ENCODE assay signal across 8 cellular contexts in genomic region chr9:136093995-136094881, GRCh38. TPM values are rescaled to one million over a fixed set of nuclear protein-coding genes. Genes with fewer than 3 reads are reported as not detected.
DNase-seq lines count a peak whose midpoint lies in the region; ATAC-seq and TF ChIP-seq lines count a peak whose summit lies in the region.

No MANE protein-coding gene starts in this region.

- H3K27me3 ChIP-seq in esophagus squamous epithelium (peaks cover 0 to 14% (median 0%) of the 10 kb centered on the region in 4 donors), thymus (ENCODE audit: control insufficient read depth, insufficient read depth) (peaks cover 57% of the 10 kb centered on the region)

- peak; percentile 76 for DNase-seq in CD14-positive monocyte (ENCODE audit: low spot score)
- peak; percentile 72 for DNase-seq in NCI-H226
- DNase-seq in activated T-helper 1 cell treated with anti-CD3 and anti-CD28 coated beads, Interleukin-12 subunit alpha, Interleukin-12 subunit beta, Interleukin-2, Interleukin-4 antibody, amounts not matched to agents 30 ng/mL and 10 ng/mL and 1 ng/mL, durations not matched to agents 14 hours and 24 hours and 36 hours (ENCODE audit: low spot score) = no peak
- DNase-seq in esophagus squamous epithelium (lab: John Stamatoyannopoulos, UW) = no peak
- no peak for DNase-seq in naive B cell
- no peak for DNase-seq in occipital lobe (lab: John Stamatoyannopoulos, UW)

- H3K9me3 ChIP-seq in esophagus squamous epithelium (no peaks in the 10 kb centered on the region), thymus (ENCODE audit: control insufficient read depth) (no peaks in the 10 kb centered on the region)

- peak; percentile 52 to 55 for ATAC-seq in naive B cell (ENCODE audit: low read depth in 2 of 2)
- no peak for ATAC-seq in GM21390 (IDR thresholded peaks at IDR 0.05; ENCODE audit: unreplicated experiment)

- H3K36me3 Mint-ChIP-seq in CD14-positive monocyte (peaks cover 11 to 20% of the 10 kb centered on the region in 2 donors), naive B cell (no peaks in the 10 kb centered on the region)
- H3K36me3 Mint-ChIP-seq in activated T-helper 1 cell treated with anti-CD3 and anti-CD28 coated beads, Interleukin-12 subunit alpha, Interleukin-12 subunit beta, Interleukin-2, Interleukin-4 antibody, amounts not matched to agents 30 ng/mL and 10 ng/mL and 1 ng/mL, durations not matched to agents 14 hours and 24 hours and 36 hours (ENCODE audit: low read depth) = no peaks in the 10 kb centered on the region

- H3K9me3 Mint-ChIP-seq in CD14-positive monocyte (peaks cover 0 to 3% (median 0%) of the 10 kb centered on the region in 7 donors), naive B cell (no peaks in the 10 kb centered on the region)
- no peaks in the 10 kb centered on the region for H3K9me3 Mint-ChIP-seq in activated T-helper 1 cell treated with anti-CD3 and anti-CD28 coated beads, Interleukin-12 subunit alpha, Interleukin-12 subunit beta, Interleukin-2, Interleukin-4 antibody, amounts not matched to agents 30 ng/mL and 10 ng/mL and 1 ng/mL, durations not matched to agents 14 hours and 24 hours and 36 hours

- WGBS in esophagus squamous epithelium, 2 donors = 13 to 50% methylated on average over 4 to 5 of the region's 74 CpGs
- WGBS in thymus = 15% methylated on average over 74 of the region's 74 CpGs

- H3K4me3 Mint-ChIP-seq in CD14-positive monocyte (peak overlapping the region; percentile 84 to 85), naive B cell (peak overlapping the region in 7 of 8 donors; percentile 45 to 86 (median 67))
- peak overlapping the region; percentile 75 for H3K4me3 Mint-ChIP-seq in activated T-helper 1 cell treated with anti-CD3 and anti-CD28 coated beads, Interleukin-12 subunit alpha, Interleukin-12 subunit beta, Interleukin-2, Interleukin-4 antibody, amounts not matched to agents 30 ng/mL and 10 ng/mL and 1 ng/mL, durations not matched to agents 14 hours and 24 hours and 36 hours

- peak in 1 of 4 donors; percentile 31 for TF ChIP-seq POLR2A in esophagus squamous epithelium (IDR thresholded peaks at IDR 0.05)

- TF ChIP-seq CTCF in CD14-positive monocyte (IDR thresholded peaks at IDR 0.05) (no peak), esophagus squamous epithelium (IDR thresholded peaks at IDR 0.05) (no peak)

- intact Hi-C loops in CD14-positive monocyte (cut with micrococcal nuclease) = loop anchor here (2.0 to 5.0 kb wide), 2 partner anchors 15 to 47 kb away; no protein-coding TSS in a partner anchor
- intact Hi-C loops in activated T-helper 1 cell treated with anti-CD3 and anti-CD28 coated beads, Interleukin-12 subunit alpha, Interleukin-12 subunit beta, Interleukin-2, Interleukin-4 antibody, amounts not matched to agents 30 ng/mL and 10 ng/mL and 1 ng/mL, durations not matched to agents 14 hours and 24 hours and 36 hours (cut with micrococcal nuclease) = loop anchor here (2.0 kb wide), 2 partner anchors 15 to 25 kb away; partner anchors contain the start of gene TMEM250
- intact Hi-C loops in esophagus squamous epithelium (cut with DNase I) = no loop called here

- H3K4me1 Mint-ChIP-seq in CD14-positive monocyte (peaks cover 59% of the 10 kb centered on the region), naive B cell (peaks cover 5 to 16% (median 5%) of the 10 kb centered on the region in 3 donors)
- no peaks in the 10 kb centered on the region for H3K4me1 Mint-ChIP-seq in activated T-helper 1 cell treated with anti-CD3 and anti-CD28 coated beads, Interleukin-12 subunit alpha, Interleukin-12 subunit beta, Interleukin-2, Interleukin-4 antibody, amounts not matched to agents 30 ng/mL and 10 ng/mL and 1 ng/mL, durations not matched to agents 14 hours and 24 hours and 36 hours (ENCODE audit: low read depth)

- H3K4me3 ChIP-seq in esophagus squamous epithelium = peak overlapping the region; percentile 70 to 97 (median 88)
- peak overlapping the region; percentile 51 for H3K4me3 ChIP-seq in thymus (ENCODE audit: low read length)

- H3K36me3 ChIP-seq in esophagus squamous epithelium (no peaks in the 10 kb centered on the region), thymus (ENCODE audit: control insufficient read depth, insufficient read depth) (no peaks in the 10 kb centered on the region)

- peaks cover 9 to 15% (median 10%) of the 10 kb centered on the region in 3 donors for H3K27me3 Mint-ChIP-seq in CD14-positive monocyte (ENCODE audit: low read depth in 3 of 3)
- peaks cover 8% of the 10 kb centered on the region for H3K27me3 Mint-ChIP-seq in activated T-helper 1 cell treated with anti-CD3 and anti-CD28 coated beads, Interleukin-12 subunit alpha, Interleukin-12 subunit beta, Interleukin-2, Interleukin-4 antibody, amounts not matched to agents 30 ng/mL and 10 ng/mL and 1 ng/mL, durations not matched to agents 14 hours and 24 hours and 36 hours (ENCODE audit: insufficient read depth)
- H3K27me3 Mint-ChIP-seq in naive B cell = peaks cover 9 to 59% (median 50%) of the 10 kb centered on the region in 3 donors

- H3K27ac Mint-ChIP-seq in CD14-positive monocyte (peak overlapping the region in 6 of 7 donors; percentile 68 to 90 (median 78)), naive B cell (no peak overlapping the region)
- H3K27ac Mint-ChIP-seq in activated T-helper 1 cell treated with anti-CD3 and anti-CD28 coated beads, Interleukin-12 subunit alpha, Interleukin-12 subunit beta, Interleukin-2, Interleukin-4 antibody, amounts not matched to agents 30 ng/mL and 10 ng/mL and 1 ng/mL, durations not matched to agents 14 hours and 24 hours and 36 hours = no peak overlapping the region

- H3K27ac ChIP-seq in esophagus squamous epithelium (peak overlapping the region; percentile 84 to 98 (median 94)), thymus (ENCODE audit: low read depth) (peak overlapping the region; percentile 31)

- H3K4me1 ChIP-seq in esophagus squamous epithelium (peaks cover 25 to 71% (median 51%) of the 10 kb centered on the region in 3 donors), thymus (ENCODE audit: control insufficient read depth, insufficient read depth, low read length) (no peaks in the 10 kb centered on the region)

RNA-seq across cellular contexts. Expression of gene NACC2, which starts 0.9 kb away (rescaled TPM):
- polyA plus RNA-seq in CD14-positive monocyte (1 to 10 TPM; 8.1 to 8.7 TPM), naive B cell (ENCODE audit: low read depth in 6 of 6) (under 1 TPM in 4 of 6 donors, not detected in 2; 0.04 to 0.11 (median 0.06) TPM), thymus (4.4 TPM)
- 3.7 and 4.0 TPM in 2 replicates for total RNA-seq in activated T-helper 1 cell treated with anti-CD3 and anti-CD28 coated beads, Interleukin-12 subunit alpha, Interleukin-12 subunit beta, Interleukin-2, Interleukin-4 antibody, amounts not matched to agents 30 ng/mL and 10 ng/mL and 1 ng/mL, durations not matched to agents 14 hours and 24 hours and 36 hours
- total RNA-seq in esophagus squamous epithelium (10 to 100 TPM; 10.4 to 21.6 (median 12.8) TPM), occipital lobe (5.9 TPM)

RNA-seq across cellular contexts. Expression of gene TMEM250, which starts 24.4 kb away (rescaled TPM):
- polyA plus RNA-seq in CD14-positive monocyte = 10 to 100 TPM; 30.9 to 38.0 TPM
- total RNA-seq in activated T-helper 1 cell treated with anti-CD3 and anti-CD28 coated beads, Interleukin-12 subunit alpha, Interleukin-12 subunit beta, Interleukin-2, Interleukin-4 antibody, amounts not matched to agents 30 ng/mL and 10 ng/mL and 1 ng/mL, durations not matched to agents 14 hours and 24 hours and 36 hours = 50.1 and 51.5 TPM in 2 replicates
- total RNA-seq in esophagus squamous epithelium = 10 to 100 TPM; 34.3 to 59.4 (median 43.4) TPM
- polyA plus RNA-seq in naive B cell (ENCODE audit: low read depth in 6 of 6) = 10 to 100 TPM in 5 of 6 donors, 1 to 10 TPM in 1; 6.8 to 26.5 (median 18.0) TPM
- polyA plus RNA-seq in thymus = 22.4 TPM
- total RNA-seq in occipital lobe = 26.4 TPM

Comparison
In these comparisons a context has a peak if more than half of its experiments do, and no peak if none do; other contexts are left out.
1. DNase-seq: peak in CD14-positive monocyte (single experiment) and NCI-H226 (single experiment); none in activated T-helper 1 cell treated with anti-CD3 and anti-CD28 coated beads, Interleukin-12 subunit alpha, Interleukin-12 subunit beta, Interleukin-2, Interleukin-4 antibody, amounts not matched to agents 30 ng/mL and 10 ng/mL and 1 ng/mL, durations not matched to agents 14 hours and 24 hours and 36 hours (single experiment), esophagus squamous epithelium (single experiment), naive B cell (single experiment) and occipital lobe (single experiment).
2. H3K27ac Mint-ChIP-seq: peak in CD14-positive monocyte (6 of 7); none in activated T-helper 1 cell treated with anti-CD3 and anti-CD28 coated beads, Interleukin-12 subunit alpha, Interleukin-12 subunit beta, Interleukin-2, Interleukin-4 antibody, amounts not matched to agents 30 ng/mL and 10 ng/mL and 1 ng/mL, durations not matched to agents 14 hours and 24 hours and 36 hours (single experiment) and naive B cell (0 of 6).
3. Peak in every context shown above with its lines, with median percentiles within 50 percentile points of each other: H3K4me3 Mint-ChIP-seq.